Comparison of ENCODE assay signal across 24 cellular contexts in genomic region chr12:25904442-25904841, GRCh38. TPM values are rescaled to one million over a fixed set of nuclear protein-coding genes. Genes with fewer than 3 reads are reported as not detected.
DNase-seq lines count a peak whose midpoint lies in the region; ATAC-seq, FAIRE-seq and TF ChIP-seq lines count a peak whose summit lies in the region.
"Had no signal": no experiment of that assay in that cellular context is flagged by ENCODE, and none has a peak within 500 bp of the region (broad histone marks: within the 10 kb centered on the region; RNA-seq: fewer than 3 reads in every experiment).

No MANE protein-coding gene starts in this region.

- no peak overlapping the region for H3K23ac ChIP-seq in H1 (ENCODE audit: insufficient read length)
- H3K23ac ChIP-seq in mesenchymal stem cell (ENCODE audit: low read length in 2 of 2): no peak overlapping the region

- H3K4me3 ChIP-seq in PC-3 (ENCODE audit: low read length) (no peak overlapping the region), H1 (ENCODE audit: extremely low read depth in 1 of 4, insufficient read depth in 2 of 4, low read depth in 3 of 4, low read length in 4 of 4) (no peak overlapping the region), mesenchymal stem cell (ENCODE audit: insufficient read depth in 1 of 2, low read depth in 1 of 2, low read length in 2 of 2) (no peak overlapping the region), upper lobe of left lung (no peak overlapping the region)
- H3K4me3 ChIP-seq: coronary artery, PC-9, SJCRH30, tibial artery had no signal

- H2BK5ac ChIP-seq in H1 (ENCODE audit: low read depth, low read length): no peak overlapping the region
- H2BK5ac ChIP-seq in mesenchymal stem cell (ENCODE audit: low read depth, low read length, poor library complexity, severe bottlenecking): no peak overlapping the region

- no peak overlapping the region for H2AK5ac ChIP-seq in H1 (ENCODE audit: low read depth, low read length)
- H2AK5ac ChIP-seq in mesenchymal stem cell (ENCODE audit: low read length, severe bottlenecking): no peak overlapping the region

- H3K27ac ChIP-seq in PC-3 (ENCODE audit: low read length) (no peak overlapping the region), H1 (ENCODE audit: low read depth, low read length) (no peak overlapping the region), mesenchymal stem cell (ENCODE audit: low read length, poor library complexity, severe bottlenecking) (no peak overlapping the region), upper lobe of left lung (no peak overlapping the region)
- H3K27ac ChIP-seq: coronary artery, parathyroid adenoma, PC-9, SJCRH30, tibial artery had no signal

- H3K56ac ChIP-seq in H1 (replicated peaks; ENCODE audit: insufficient read length, low read depth, low read length): no peak overlapping the region

- CTCF ChIA-PET in PC-3 (lab: Charles Lee) (no interaction called here), H1 (lab: Charles Lee; ENCODE audit: partially characterized antibody) (interaction anchor here (0.9 to 1.1 kb wide), 2 partner anchors 9 to 112 kb away, joined by 3 read pairs; no protein-coding TSS in a partner anchor)

- no peaks in the 10 kb centered on the region for H3K36me3 ChIP-seq in PC-3 (ENCODE audit: low read depth, low read length)
- H3K36me3 ChIP-seq in H1 (ENCODE audit: control insufficient read depth in 2 of 4, insufficient read depth in 4 of 4, low read length in 3 of 4): no peaks in the 10 kb centered on the region
- H3K36me3 ChIP-seq in mesenchymal stem cell (ENCODE audit: control insufficient read depth in 1 of 2, insufficient read depth in 2 of 2, low read depth in 1 of 2, low read length in 2 of 2): no peaks in the 10 kb centered on the region
- no peaks in the 10 kb centered on the region for H3K36me3 ChIP-seq in upper lobe of left lung
- H3K36me3 ChIP-seq: SJCRH30, tibial artery had no signal

- H3K9me3 ChIP-seq in PC-3 (ENCODE audit: low read length) (no peaks in the 10 kb centered on the region), H1 (ENCODE audit: insufficient read depth in 2 of 2, low read depth in 1 of 2, low read length in 1 of 2) (no peaks in the 10 kb centered on the region), mesenchymal stem cell (ENCODE audit: control insufficient read depth, low read length) (no peaks in the 10 kb centered on the region), upper lobe of left lung (no peaks in the 10 kb centered on the region)
- H3K9me3 ChIP-seq: SJCRH30, tibial artery had no signal

- H4K91ac ChIP-seq in H1 (replicated peaks; ENCODE audit: insufficient read length, low read length) (no peak overlapping the region), mesenchymal stem cell (ENCODE audit: low read length) (no peak overlapping the region)

- H2BK12ac ChIP-seq in H1 (ENCODE audit: low read depth, low read length) (no peak overlapping the region), mesenchymal stem cell (ENCODE audit: low read length in 2 of 2) (no peak overlapping the region)

- H3K79me1 ChIP-seq in H1 (ENCODE audit: low read depth, low read length): no peaks in the 10 kb centered on the region
- no peaks in the 10 kb centered on the region for H3K79me1 ChIP-seq in mesenchymal stem cell (replicated peaks; ENCODE audit: low read length, poor library complexity, severe bottlenecking)

- BruUV-seq in PC-3 (replicated peaks; lab: Mats Ljungman, UMichigan): no TSS peak

- H3K9ac ChIP-seq in PC-3 (ENCODE audit: low read length) (no peak overlapping the region), H1 (replicated peaks in 1 of 4; ENCODE audit: extremely low read depth in 1 of 4, low read depth in 3 of 4, low read length in 3 of 4) (no peak overlapping the region), mesenchymal stem cell (ENCODE audit: low read length) (no peak overlapping the region)
- H3K9ac ChIP-seq: parathyroid adenoma had no signal

- no peaks in the 10 kb centered on the region for H3K23me2 ChIP-seq in H1 (ENCODE audit: low read depth, low read length)

- H4K5ac ChIP-seq in H1 (ENCODE audit: insufficient read length, low read depth, low read length): no peak overlapping the region

- H3K18ac ChIP-seq in H1 (ENCODE audit: extremely low read depth, low read length): no peak overlapping the region
- no peak overlapping the region for H3K18ac ChIP-seq in mesenchymal stem cell (ENCODE audit: low read depth in 1 of 2, low read length in 2 of 2)

- ATAC-seq in PC-3 (peak; percentile 77), GM19452 (IDR thresholded peaks at IDR 0.05; ENCODE audit: unreplicated experiment) (no peak), upper lobe of left lung (ENCODE audit: low FRiP score in 2 of 2) (no peak)
- ATAC-seq: naive thymus-derived CD8-positive, alpha-beta T cell; WTC11 had no signal

- intact Hi-C loops in PC-3 (cut with micrococcal nuclease): no loop called here

- H2BK20ac ChIP-seq in H1 (ENCODE audit: low read length): no peak overlapping the region

- H3K79me2 ChIP-seq in PC-3 (ENCODE audit: low read length) (no peaks in the 10 kb centered on the region), H1 (ENCODE audit: control insufficient read depth in 1 of 2, insufficient read depth in 2 of 2, low read length in 2 of 2) (no peaks in the 10 kb centered on the region)
- H3K79me2 ChIP-seq: parathyroid adenoma had no signal

- H4K20me1 ChIP-seq in PC-3 (ENCODE audit: low read length): no peaks in the 10 kb centered on the region
- H4K20me1 ChIP-seq in H1 (replicated peaks in 1 of 2; ENCODE audit: control insufficient read depth in 1 of 2, insufficient read depth in 2 of 2, low read length in 2 of 2): no peaks in the 10 kb centered on the region

- no peak for FAIRE-seq in H1 (lab: Jason Lieb, UNC)

- H2BK120ac ChIP-seq in H1 (replicated peaks; ENCODE audit: low read depth, low read length): no peak overlapping the region
- H2BK120ac ChIP-seq in mesenchymal stem cell (ENCODE audit: low read depth, low read length): no peak overlapping the region

- H3F3A ChIP-seq in PC-3 (ENCODE audit: low read length, unreplicated experiment): no peaks in the 10 kb centered on the region

- no peak for TF ChIP-seq EP300 in H1 (IDR thresholded peaks at IDR 0.05; ENCODE audit: borderline replicate concordance in 1 of 2, low read depth in 2 of 2, low read length in 2 of 2)
- TF ChIP-seq EP300 in upper lobe of left lung (IDR thresholded peaks at IDR 0.05): no peak

- DNase-seq in EH (ENCODE audit: low read depth) (peak; percentile 60), PC-3 (peak; percentile 44), H1 (ENCODE audit: low read depth in 1 of 2, low spot score in 2 of 2) (no peak), mesenchymal stem cell (peak; percentile 18), NCI-H1105 treated with DMSO at 0.1 percent for 48 hours (lab: John Stamatoyannopoulos, UW) (no peak), NCI-H69 (lab: John Stamatoyannopoulos, UW) (no peak), upper lobe of left lung (no peak)
- DNase-seq: activated CD4-positive, alpha-beta T cell treated with anti-CD3 and anti-CD28 coated beads, Interleukin-2, amount 50 U/mL, for 48 hours; activated effector memory CD4-positive, alpha-beta T cell treated with Interleukin-2 at 50 U/mL for 16 hours; foreskin melanocyte; kidney glomerular epithelial cell; naive thymus-derived CD8-positive, alpha-beta T cell; NCI-H1930; NCI-H2227 treated with DMSO at 0.1 percent for 48 hours; PC-9; SJCRH30; stimulated activated CD4-positive, alpha-beta T cell treated with anti-CD3 and anti-CD28 coated beads, Interleukin-1b, Interleukin-23, amount 100 ng/mL, for 48 hours; stimulated activated naive CD4-positive, alpha-beta T cell; T-helper 2 cell; tibial artery had no signal

- TF ChIP-seq CTCF in PC-3 (conservative IDR thresholded peaks at IDR 0.05; ENCODE audit: low read depth, low read length): no peak
- TF ChIP-seq CTCF in H1 (IDR thresholded peaks at IDR 0.05; ENCODE audit: control extremely low read depth in 1 of 3, insufficient read depth in 1 of 3, low read depth in 1 of 3, low read length in 3 of 3): no peak
- no peak for TF ChIP-seq CTCF in upper lobe of left lung (IDR thresholded peaks at IDR 0.05)

- H2BK15ac ChIP-seq in H1 (ENCODE audit: low read length) (peak overlapping the region; percentile 63; the same call in 1 of the 2 replicates), mesenchymal stem cell (ENCODE audit: low read depth, poor library complexity, severe bottlenecking) (no peak overlapping the region)

- H3K4me2 ChIP-seq in PC-3 (ENCODE audit: low read length): no peak overlapping the region
- H3K4me2 ChIP-seq in H1 (ENCODE audit: insufficient read depth in 1 of 2, low read depth in 2 of 2, low read length in 2 of 2): no peak overlapping the region
- no peak overlapping the region for H3K4me2 ChIP-seq in mesenchymal stem cell (ENCODE audit: low read length, poor library complexity, severe bottlenecking)
- H3K4me2 ChIP-seq: PC-9 had no signal

- POLR2A ChIA-PET in PC-3 (lab: Charles Lee; ENCODE audit: unreplicated experiment) (no interaction called here), H1 (lab: Charles Lee; ENCODE audit: partially characterized antibody) (no interaction called here)

- H3K9me2 ChIP-seq in PC-3 (replicated peaks; ENCODE audit: low read length): no peaks in the 10 kb centered on the region

- H4K8ac ChIP-seq in H1 (ENCODE audit: extremely low read depth, insufficient read depth, low read length) (no peak overlapping the region), mesenchymal stem cell (ENCODE audit: low read length) (no peak overlapping the region)

- H3K14ac ChIP-seq in H1 (ENCODE audit: insufficient read length) (no peak overlapping the region), mesenchymal stem cell (ENCODE audit: low read length in 2 of 2) (no peak overlapping the region)

- no peak overlapping the region for H3K4ac ChIP-seq in H1 (replicated peaks; ENCODE audit: insufficient read length, low read depth, low read length)
- no peak overlapping the region for H3K4ac ChIP-seq in mesenchymal stem cell (ENCODE audit: low read depth in 1 of 2, low read length in 2 of 2)

- 92% methylated on average over 1 of the region's 1 CpG; no CpG with 5 or more reads in 1 of the 2 experiments for WGBS in H1 (ENCODE audit: extremely low coverage in 1 of 2, insufficient coverage in 1 of 2, insufficient read length in 1 of 2, insufficient replicate concordance in 2 of 2, low coverage in 1 of 2, low lambda C conversion rate in 2 of 2, missing lambda C conversion rate in 1 of 2), 2 experiments
- 83% methylated on average over 1 of the region's 1 CpG for WGBS in mesenchymal stem cell
- 100% methylated on average over 1 of the region's 1 CpG for WGBS in upper lobe of left lung, 2 donors

- H3K27me3 ChIP-seq in PC-3 (ENCODE audit: low read length) (no peaks in the 10 kb centered on the region), H1 (replicated peaks in 1 of 4; ENCODE audit: control insufficient read depth in 3 of 4, extremely low read depth in 1 of 4, insufficient read depth in 3 of 4, low read length in 3 of 4) (no peaks in the 10 kb centered on the region), mesenchymal stem cell (ENCODE audit: control insufficient read depth in 1 of 2, insufficient read depth in 1 of 2, low read length in 2 of 2) (no peaks in the 10 kb centered on the region), upper lobe of left lung (no peaks in the 10 kb centered on the region)
- H3K27me3 ChIP-seq: SJCRH30, tibial artery had no signal

- TF ChIP-seq RAD21 in H1 (IDR thresholded peaks at IDR 0.05 in 1 of 2, conservative IDR thresholded peaks at IDR 0.05 in 1 of 2; ENCODE audit: low read depth in 2 of 2, low read length in 2 of 2): no peak

- peaks cover 7% of the 10 kb centered on the region; the same call in 1 of the 2 replicates for H3K4me1 ChIP-seq in PC-3 (ENCODE audit: insufficient read depth, low read length)
- H3K4me1 ChIP-seq in H1 (replicated peaks in 1 of 4; ENCODE audit: control insufficient read depth in 3 of 4, insufficient read depth in 4 of 4, low read length in 3 of 4): no peaks in the 10 kb centered on the region
- no peaks in the 10 kb centered on the region for H3K4me1 ChIP-seq in mesenchymal stem cell (ENCODE audit: control insufficient read depth, insufficient read depth, low read depth, low read length)
- no peaks in the 10 kb centered on the region for H3K4me1 ChIP-seq in upper lobe of left lung
- H3K4me1 ChIP-seq: parathyroid adenoma, SJCRH30, tibial artery had no signal

- TF ChIP-seq POLR2A in H1 (IDR thresholded peaks at IDR 0.05; ENCODE audit: control extremely low read depth in 1 of 2, low read depth in 2 of 2, low read length in 2 of 2) (no peak), upper lobe of left lung (IDR thresholded peaks at IDR 0.05) (no peak)

- H2AFZ ChIP-seq in PC-3 (ENCODE audit: low read length) (no peak overlapping the region), H1 (ENCODE audit: low read length) (no peak overlapping the region), mesenchymal stem cell (ENCODE audit: low read depth, low read length) (no peak overlapping the region)
- H2AFZ ChIP-seq: parathyroid adenoma, PC-9 had no signal

RNA-seq across cellular contexts. Expression of gene RASSF8, which starts 54.0 kb away (rescaled TPM):
- total RNA-seq in PC-3 (2014; rRNA removed): 51.2 and 87.8 TPM in 2 replicates
- 46.7 and 48.2 TPM in 2 replicates for total RNA-seq in H1 (2021; fragmentation: NEBNext Ultra II Directional; extraction: Animal tissue kit (Norgen Biotek cat#: 25700))
- polyA plus RNA-seq in H1 (2011; rRNA removed): 4.4 and 6.4 TPM in 2 replicates
- 8.0 TPM for polyA plus RNA-seq in H1 (2011; cell fraction: cytosol; rRNA removed)
- polyA plus RNA-seq in H1 (2011; cell fraction: nucleus; rRNA removed): 17.9 TPM
- polyA plus RNA-seq in H1 (2012, experiment 1 of 2): 16.7 to 27.0 TPM (median 22.0 TPM) in 4 replicates
- polyA plus RNA-seq in H1 (2012, experiment 2 of 2): 0.94 TPM
- 17.4 TPM for polyA plus RNA-seq in H1 (2013, experiment 1 of 2)
- polyA plus RNA-seq in H1 (2013, experiment 2 of 2): 14.5 TPM
- 54.9 and 97.5 TPM in 2 replicates for polyA minus RNA-seq in H1 (2011; rRNA and poly(A)+ RNA removed)
- 20.3 TPM for polyA minus RNA-seq in H1 (2011; cell fraction: cytosol; rRNA and poly(A)+ RNA removed)
- 79.4 TPM for polyA minus RNA-seq in H1 (2011; cell fraction: nucleus; rRNA and poly(A)+ RNA removed)
- 21.5 TPM for polyA plus RNA-seq in mesenchymal stem cell (2013, experiment 1 of 2)
- 20.1 TPM for polyA plus RNA-seq in mesenchymal stem cell (2013, experiment 2 of 2)
- total RNA-seq in upper lobe of left lung: 10 to 100 TPM; 23.0 to 78.5 (median 60.7) TPM
- total RNA-seq: naive thymus-derived CD8-positive, alpha-beta T cell had no signal
- polyA plus RNA-seq: naive thymus-derived CD8-positive, alpha-beta T cell had no signal

Comparison
In these comparisons a context has a peak if more than half of its experiments do, and no peak if none do; other contexts are left out.
1. DNase-seq: peak in EH (single experiment), PC-3 (single experiment) and mesenchymal stem cell (single experiment); none in H1 (0 of 2), NCI-H1105 treated with DMSO at 0.1 percent for 48 hours (single experiment), NCI-H69 (single experiment) and upper lobe of left lung (0 of 2).